13 cellular contexts compared by ENCODE assay signal in genomic region chr17:41970901-41971331, GRCh38. TPM values are rescaled to one million over a fixed set of nuclear protein-coding genes. Genes with fewer than 3 reads are reported as not detected.
DNase-seq lines count a peak whose midpoint lies in the region; TF ChIP-seq lines count a peak whose summit lies in the region.
"Had no signal": no experiment of that assay in that cellular context is flagged by ENCODE, and none has a peak within 500 bp of the region (broad histone marks: within the 10 kb centered on the region; RNA-seq: fewer than 3 reads in every experiment).

No MANE protein-coding gene starts in this region.

- no peak for TF ChIP-seq CTCF in dorsolateral prefrontal cortex (IDR thresholded peaks at IDR 0.05 in 54 of 56, conservative IDR thresholded peaks at IDR 0.05 in 2 of 56; ENCODE audit: low read depth in 1 of 56, partially characterized antibody in 56 of 56)

- H3K27me3 Mint-ChIP-seq in activated T-cell treated with anti-CD3 and anti-CD28 coated beads, Interleukin-2, amount 50 U/mL, for 24 hours, result no peaks in the 10 kb centered on the region

- no peak overlapping the region for H3K4me3 Mint-ChIP-seq in activated T-cell treated with anti-CD3 and anti-CD28 coated beads, Interleukin-2, amount 50 U/mL, for 24 hours

- peaks cover 44% of the 10 kb centered on the region for H3K4me1 Mint-ChIP-seq in activated T-cell treated with anti-CD3 and anti-CD28 coated beads, Interleukin-2, amount 50 U/mL, for 24 hours (ENCODE audit: low read depth)

- H3K27ac ChIP-seq in dorsolateral prefrontal cortex, result peak overlapping the region; percentile 3 to 100 (median 98)
- H3K27ac ChIP-seq: heart left ventricle had no signal

- H3K4me3 ChIP-seq in dorsolateral prefrontal cortex, result peak overlapping the region; percentile 26 to 99 (median 96)
- H3K4me3 ChIP-seq: adrenal gland, heart left ventricle, lung had no signal

- no peaks in the 10 kb centered on the region for H3K27me3 ChIP-seq in dorsolateral prefrontal cortex
- H3K27me3 ChIP-seq: adrenal gland, heart left ventricle had no signal

- peaks cover 87% of the 10 kb centered on the region for H3K36me3 Mint-ChIP-seq in activated T-cell treated with anti-CD3 and anti-CD28 coated beads, Interleukin-2, amount 50 U/mL, for 24 hours (ENCODE audit: low read depth)

- intact Hi-C loops in dorsolateral prefrontal cortex (cut with DNase I), result no loop called here

- DNase-seq in activated T-cell treated with anti-CD3 and anti-CD28 coated beads, Interleukin-2, amount 50 U/mL, for 24 hours, result no peak
- no peak for DNase-seq in activated T-cell treated with anti-CD3 and anti-CD28 coated beads, Interleukin-2, amount 50 U/mL, for 48 hours
- DNase-seq in dorsolateral prefrontal cortex (no peak), superior temporal gyrus (ENCODE audit: extremely low spot score) (peak; percentile 16), amygdala (lab: John Stamatoyannopoulos, UW) (no peak), NCI-H82 (lab: John Stamatoyannopoulos, UW) (no peak)
- DNase-seq: ACHN; adrenal gland; DMS79 treated with DMSO at 0.1 percent for 48 hours; effector memory CD4-positive, alpha-beta T cell; stimulated activated CD4-positive, alpha-beta T cell treated with anti-CD3 and anti-CD28 coated beads, Interleukin-4, amount 100 ng/mL, for 1 hour had no signal

- H3K9me3 Mint-ChIP-seq in activated T-cell treated with anti-CD3 and anti-CD28 coated beads, Interleukin-2, amount 50 U/mL, for 24 hours, result no peaks in the 10 kb centered on the region

- H3K27ac Mint-ChIP-seq in activated T-cell treated with anti-CD3 and anti-CD28 coated beads, Interleukin-2, amount 50 U/mL, for 24 hours, result peak overlapping the region; percentile 55

RNA-seq across cellular contexts. Expression of gene CNP, which starts 4.3 kb away (rescaled TPM):
- 1,000 to 10,000 TPM in 25 of 120 experiments, 100 to 1,000 TPM in 95; 166 to 3,303 (median 637) TPM for total RNA-seq in dorsolateral prefrontal cortex

RNA-seq across cellular contexts. Expression of gene ODAD4, which starts 40.5 kb away (rescaled TPM):
- total RNA-seq in dorsolateral prefrontal cortex, result 10 to 100 TPM in 1 of 120 experiments, 1 to 10 TPM in 119; 1.9 to 10.7 (median 5.1) TPM

RNA-seq across cellular contexts. Expression of gene DNAJC7, which starts 46.3 kb away (rescaled TPM):
- 100 to 1,000 TPM in 114 of 120 experiments, 10 to 100 TPM in 6; 88.3 to 157 (median 125) TPM for total RNA-seq in dorsolateral prefrontal cortex

RNA-seq across cellular contexts. Expression of gene NKIRAS2, which starts 49.0 kb away (rescaled TPM):
- 10 to 100 TPM in 106 of 120 experiments, 1 to 10 TPM in 14; 8.1 to 21.5 (median 12.5) TPM for total RNA-seq in dorsolateral prefrontal cortex

RNA-seq across cellular contexts. Expression of gene ACLY, which starts 52.2 kb away (rescaled TPM):
- 100 to 1,000 TPM in 13 of 120 experiments, 10 to 100 TPM in 107; 51.8 to 126 (median 85.4) TPM for total RNA-seq in dorsolateral prefrontal cortex
